Comparison of ENCODE assay signal across 20 cellular contexts in the genomic region with DNA sequence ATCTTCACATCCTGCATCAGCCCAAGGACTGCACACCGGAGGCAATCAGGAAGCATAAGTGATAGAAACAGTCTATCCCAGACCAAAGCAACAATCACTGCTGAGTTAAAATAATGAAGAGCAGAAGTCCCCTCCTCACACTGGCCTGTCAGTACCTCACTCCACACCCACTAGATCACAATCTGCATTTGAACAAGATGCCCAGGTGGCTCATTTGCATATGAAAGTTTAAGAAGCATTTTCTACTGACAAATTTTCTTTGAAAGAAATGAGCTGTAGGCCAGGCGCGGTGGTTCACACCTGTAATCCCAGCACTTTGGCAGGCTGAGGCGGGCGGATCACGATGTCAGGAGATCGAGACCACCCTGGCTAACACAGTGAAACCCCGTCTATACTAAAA.
"Had no signal": no experiment of that assay in that cellular context is flagged by ENCODE, and none has a peak within 500 bp of the region (broad histone marks: within the 10 kb centered on the region; RNA-seq: fewer than 3 reads in every experiment).

No MANE protein-coding gene starts in this region.

- H3K9me3 ChIP-seq: esophagus muscularis mucosa, psoas muscle, right lobe of liver, spleen, tibial nerve, vagina had no signal

- H3K9me3 Mint-ChIP-seq: activated naive CD8-positive, alpha-beta T cell treated with anti-CD3 and anti-CD28 coated beads, Interleukin-2, amount 10 ng/mL, durations not matched to agents 7 days and 5 days; activated T-helper 17 cell treated with anti-CD3 and anti-CD28 coated beads, Interleukin-2, amount 50 U/mL, for 72 hours; dendritic cell treated with granulocyte-macrophage colony-stimulating factor and Interleukin-4, amounts not matched to agents 40 ng/mL and 50 ng/mL, for 4 days; natural killer cell treated with Interleukin-12 subunit alpha and Interleukin-12 subunit beta and Interleukin-15 and Interleukin-18, amount 100 ng/mL, for 72 hours; stimulated activated naive B cell treated with anti-CD40 and anti-IgM and Interleukin-4, amounts not matched to agents 10 μg/mL and 1 μg/mL and 100 μg/mL, for 72 hours had no signal

- H3K27ac Mint-ChIP-seq: activated naive CD8-positive, alpha-beta T cell treated with anti-CD3 and anti-CD28 coated beads, Interleukin-2, amount 10 ng/mL, durations not matched to agents 7 days and 5 days; dendritic cell treated with granulocyte-macrophage colony-stimulating factor and Interleukin-4, amounts not matched to agents 40 ng/mL and 50 ng/mL, for 4 days; natural killer cell treated with Interleukin-12 subunit alpha and Interleukin-12 subunit beta and Interleukin-15 and Interleukin-18, amount 100 ng/mL, for 72 hours; stimulated activated naive B cell treated with anti-CD40 and anti-IgM and Interleukin-4, amounts not matched to agents 10 μg/mL and 1 μg/mL and 100 μg/mL, for 72 hours had no signal

- ATAC-seq: activated T-helper 17 cell treated with anti-CD3 and anti-CD28 coated beads, Interleukin-2, amount 50 U/mL, for 72 hours; left cardiac atrium; natural killer cell treated with Interleukin-12 subunit alpha and Interleukin-12 subunit beta and Interleukin-15 and Interleukin-18, amount 100 ng/mL, for 72 hours; psoas muscle; right lobe of liver; stimulated activated naive B cell treated with anti-CD40 and anti-IgM and Interleukin-4, amounts not matched to agents 10 μg/mL and 1 μg/mL and 100 μg/mL, for 72 hours had no signal

- H3K27me3 Mint-ChIP-seq: activated naive CD8-positive, alpha-beta T cell treated with anti-CD3 and anti-CD28 coated beads, Interleukin-2, amount 10 ng/mL, durations not matched to agents 7 days and 5 days; activated T-helper 17 cell treated with anti-CD3 and anti-CD28 coated beads, Interleukin-2, amount 50 U/mL, for 72 hours; dendritic cell treated with granulocyte-macrophage colony-stimulating factor and Interleukin-4, amounts not matched to agents 40 ng/mL and 50 ng/mL, for 4 days; natural killer cell treated with Interleukin-12 subunit alpha and Interleukin-12 subunit beta and Interleukin-15 and Interleukin-18, amount 100 ng/mL, for 72 hours; stimulated activated naive B cell treated with anti-CD40 and anti-IgM and Interleukin-4, amounts not matched to agents 10 μg/mL and 1 μg/mL and 100 μg/mL, for 72 hours had no signal

- H3K27ac ChIP-seq: esophagus muscularis mucosa, psoas muscle, right lobe of liver, spleen, tibial nerve, vagina had no signal

- H3K27me3 ChIP-seq: esophagus muscularis mucosa, right lobe of liver, spleen, tibial nerve, vagina had no signal

- DNase-seq: activated CD4-positive, alpha-beta T cell treated with anti-CD3 and anti-CD28 coated beads for 48 hours; activated naive CD8-positive, alpha-beta T cell treated with anti-CD3 and anti-CD28 coated beads, Interleukin-2, amount 10 ng/mL, durations not matched to agents 7 days and 5 days; anterior cingulate cortex; cerebellar nuclear complex; foreskin fibroblast; left cardiac atrium; occipital lobe; psoas muscle; right lobe of liver; spleen; stimulated activated CD4-positive, alpha-beta T cell treated with anti-CD3 and anti-CD28 coated beads, Interleukin-1b, Interleukin-23, amount 100 ng/mL, for 48 hours; stimulated activated naive B cell treated with anti-CD40 and anti-IgM and Interleukin-4, amounts not matched to agents 10 μg/mL and 1 μg/mL and 100 μg/mL, for 72 hours; T1000 had no signal

- H3K4me3 ChIP-seq: esophagus muscularis mucosa, lung, psoas muscle, right lobe of liver, spleen, tibial nerve, vagina had no signal

- H3K4me1 ChIP-seq: esophagus muscularis mucosa, psoas muscle, right lobe of liver, spleen, vagina had no signal

- H3K4me3 Mint-ChIP-seq: activated naive CD8-positive, alpha-beta T cell treated with anti-CD3 and anti-CD28 coated beads, Interleukin-2, amount 10 ng/mL, durations not matched to agents 7 days and 5 days; activated T-helper 17 cell treated with anti-CD3 and anti-CD28 coated beads, Interleukin-2, amount 50 U/mL, for 72 hours; dendritic cell treated with granulocyte-macrophage colony-stimulating factor and Interleukin-4, amounts not matched to agents 40 ng/mL and 50 ng/mL, for 4 days; natural killer cell treated with Interleukin-12 subunit alpha and Interleukin-12 subunit beta and Interleukin-15 and Interleukin-18, amount 100 ng/mL, for 72 hours; stimulated activated naive B cell treated with anti-CD40 and anti-IgM and Interleukin-4, amounts not matched to agents 10 μg/mL and 1 μg/mL and 100 μg/mL, for 72 hours had no signal

- H3K4me1 Mint-ChIP-seq: activated naive CD8-positive, alpha-beta T cell treated with anti-CD3 and anti-CD28 coated beads, Interleukin-2, amount 10 ng/mL, durations not matched to agents 7 days and 5 days; activated T-helper 17 cell treated with anti-CD3 and anti-CD28 coated beads, Interleukin-2, amount 50 U/mL, for 72 hours; stimulated activated naive B cell treated with anti-CD40 and anti-IgM and Interleukin-4, amounts not matched to agents 10 μg/mL and 1 μg/mL and 100 μg/mL, for 72 hours had no signal
